In genomic region chr5:76953551-76954382, GRCh38 we compare ENCODE assay signal across 9 cellular contexts. TPM values are rescaled to one million over a fixed set of nuclear protein-coding genes. Genes with fewer than 3 reads are reported as not detected.
DNase-seq lines count a peak whose midpoint lies in the region; ATAC-seq and TF ChIP-seq lines count a peak whose summit lies in the region.
"Had no signal": no experiment of that assay in that cellular context is flagged by ENCODE, and none has a peak within 500 bp of the region (broad histone marks: within the 10 kb centered on the region; RNA-seq: fewer than 3 reads in every experiment).

No MANE protein-coding gene starts in this region.

- DNase-seq in activated naive CD4-positive, alpha-beta T cell treated with anti-CD3 and anti-CD28 coated beads for 36 hours = no peak
- DNase-seq in activated naive CD4-positive, alpha-beta T cell treated with anti-CD3 and anti-CD28 coated beads, Interleukin-2, amount 10 ng/mL, durations not matched to agents 7 days and 5 days = no peak
- DNase-seq in endodermal cell = peak; percentile 79
- DNase-seq in type B pancreatic cell (ENCODE audit: extremely low spot score, unreplicated experiment) = no peak
- no peak for DNase-seq in CD8-positive, alpha-beta memory T cell
- no peak for DNase-seq in HCEC 1CT
- DNase-seq: foreskin melanocyte had no signal

- peaks cover 49% of the 10 kb centered on the region for H3K27me3 ChIP-seq in endodermal cell (ENCODE audit: control insufficient read depth, insufficient read depth, low read length, poor library complexity, severe bottlenecking)
- peaks cover 4% of the 10 kb centered on the region for H3K27me3 ChIP-seq in CD8-positive, alpha-beta memory T cell (ENCODE audit: insufficient read depth, low read length, poor library complexity, severe bottlenecking)

- no peaks in the 10 kb centered on the region for H3K9me3 Mint-ChIP-seq in activated naive CD4-positive, alpha-beta T cell treated with anti-CD3 and anti-CD28 coated beads for 36 hours
- H3K9me3 Mint-ChIP-seq in activated naive CD4-positive, alpha-beta T cell treated with anti-CD3 and anti-CD28 coated beads, Interleukin-2, amount 10 ng/mL, durations not matched to agents 7 days and 5 days = no peaks in the 10 kb centered on the region
- H3K9me3 Mint-ChIP-seq in endodermal cell = peaks cover 1% of the 10 kb centered on the region
- H3K9me3 Mint-ChIP-seq in type B pancreatic cell = no peaks in the 10 kb centered on the region
- H3K9me3 Mint-ChIP-seq in CD8-positive, alpha-beta memory T cell = no peaks in the 10 kb centered on the region

- H3K4me3 Mint-ChIP-seq in activated naive CD4-positive, alpha-beta T cell treated with anti-CD3 and anti-CD28 coated beads for 36 hours = peak overlapping the region; percentile 16
- H3K4me3 Mint-ChIP-seq in activated naive CD4-positive, alpha-beta T cell treated with anti-CD3 and anti-CD28 coated beads, Interleukin-2, amount 10 ng/mL, durations not matched to agents 7 days and 5 days = no peak overlapping the region
- H3K4me3 Mint-ChIP-seq in endodermal cell (peak overlapping the region; percentile 64), type B pancreatic cell (peak overlapping the region; percentile 77)
- H3K4me3 Mint-ChIP-seq in CD8-positive, alpha-beta memory T cell = peak overlapping the region in 2 of 7 donors; percentile 32 to 56

- H3K27ac ChIP-seq in endodermal cell (ENCODE audit: low read depth, low read length) (no peak overlapping the region), mesodermal cell (ENCODE audit: low read depth, low read length, severe bottlenecking) (no peak overlapping the region)
- no peak overlapping the region for H3K27ac ChIP-seq in CD8-positive, alpha-beta memory T cell (ENCODE audit: low read depth, low read length)

- POLR2A ChIA-PET in CD8-positive, alpha-beta memory T cell (lab: Charles Lee) = no interaction called here

- H3K27me3 Mint-ChIP-seq in activated naive CD4-positive, alpha-beta T cell treated with anti-CD3 and anti-CD28 coated beads for 36 hours (ENCODE audit: low read depth) = peaks cover 31% of the 10 kb centered on the region
- peaks cover 61% of the 10 kb centered on the region for H3K27me3 Mint-ChIP-seq in activated naive CD4-positive, alpha-beta T cell treated with anti-CD3 and anti-CD28 coated beads, Interleukin-2, amount 10 ng/mL, durations not matched to agents 7 days and 5 days
- peaks cover 53% of the 10 kb centered on the region for H3K27me3 Mint-ChIP-seq in endodermal cell (ENCODE audit: insufficient read depth)
- H3K27me3 Mint-ChIP-seq in type B pancreatic cell = peaks cover 70% of the 10 kb centered on the region
- H3K27me3 Mint-ChIP-seq in CD8-positive, alpha-beta memory T cell = peaks cover 14 to 48% of the 10 kb centered on the region in 2 donors

- H3K4me3 ChIP-seq in endodermal cell (ENCODE audit: low read length) (peak overlapping the region; percentile 71), mesodermal cell (ENCODE audit: extremely low read depth, insufficient read depth, low read length, poor library complexity, severe bottlenecking) (peak overlapping the region; percentile 48)
- H3K4me3 ChIP-seq in CD8-positive, alpha-beta memory T cell (ENCODE audit: low read length) = no peak overlapping the region

- peak; percentile 58 for TF ChIP-seq CTCF in endodermal cell (conservative IDR thresholded peaks at IDR 0.05)
- peak; percentile 49 for TF ChIP-seq CTCF in type B pancreatic cell (conservative IDR thresholded peaks at IDR 0.05)

- WGBS in endodermal cell (ENCODE audit: insufficient coverage in 1 of 2, insufficient read length in 1 of 2), 2 experiments = 0 to 3% methylated on average over 18 to 81 of the region's 81 CpGs
- 1 to 2% methylated on average over 64 to 69 of the region's 81 CpGs for WGBS in mesodermal cell (ENCODE audit: insufficient coverage in 2 of 2), 2 experiments

- H3K36me3 ChIP-seq in endodermal cell (ENCODE audit: control insufficient read depth, insufficient read depth, low read length) (no peaks in the 10 kb centered on the region), mesodermal cell (ENCODE audit: control insufficient read depth, insufficient read depth, low read length) (no peaks in the 10 kb centered on the region)
- no peaks in the 10 kb centered on the region for H3K36me3 ChIP-seq in CD8-positive, alpha-beta memory T cell (ENCODE audit: insufficient read depth, low read length)

- CTCF ChIA-PET in activated naive CD4-positive, alpha-beta T cell treated with anti-CD3 and anti-CD28 coated beads for 36 hours (lab: Charles Lee) = interaction anchor here (1.0 kb wide), 1 partner anchor 84 kb away, joined by 3 read pairs; no protein-coding TSS in a partner anchor
- CTCF ChIA-PET in activated naive CD4-positive, alpha-beta T cell treated with anti-CD3 and anti-CD28 coated beads, Interleukin-2, amount 10 ng/mL, durations not matched to agents 7 days and 5 days (lab: Charles Lee) = no interaction called here
- CTCF ChIA-PET in CD8-positive, alpha-beta memory T cell (lab: Charles Lee) = no interaction called here

- intact Hi-C loops in activated naive CD4-positive, alpha-beta T cell treated with anti-CD3 and anti-CD28 coated beads for 36 hours (cut with micrococcal nuclease) = no loop called here

- no peak overlapping the region for H3K27ac Mint-ChIP-seq in activated naive CD4-positive, alpha-beta T cell treated with anti-CD3 and anti-CD28 coated beads for 36 hours
- H3K27ac Mint-ChIP-seq in activated naive CD4-positive, alpha-beta T cell treated with anti-CD3 and anti-CD28 coated beads, Interleukin-2, amount 10 ng/mL, durations not matched to agents 7 days and 5 days = no peak overlapping the region
- no peak overlapping the region for H3K27ac Mint-ChIP-seq in endodermal cell
- no peak overlapping the region for H3K27ac Mint-ChIP-seq in type B pancreatic cell
- no peak overlapping the region for H3K27ac Mint-ChIP-seq in CD8-positive, alpha-beta memory T cell

- no peaks in the 10 kb centered on the region for H3K36me3 Mint-ChIP-seq in activated naive CD4-positive, alpha-beta T cell treated with anti-CD3 and anti-CD28 coated beads for 36 hours (ENCODE audit: low read depth)
- no peaks in the 10 kb centered on the region for H3K36me3 Mint-ChIP-seq in activated naive CD4-positive, alpha-beta T cell treated with anti-CD3 and anti-CD28 coated beads, Interleukin-2, amount 10 ng/mL, durations not matched to agents 7 days and 5 days
- peaks cover 27% of the 10 kb centered on the region for H3K36me3 Mint-ChIP-seq in endodermal cell (ENCODE audit: low read depth)
- H3K36me3 Mint-ChIP-seq in type B pancreatic cell = no peaks in the 10 kb centered on the region
- no peaks in the 10 kb centered on the region for H3K36me3 Mint-ChIP-seq in CD8-positive, alpha-beta memory T cell

- peaks cover 3% of the 10 kb centered on the region for H3K4me1 ChIP-seq in endodermal cell (ENCODE audit: control insufficient read depth, insufficient read depth, low read length)
- peaks cover 10% of the 10 kb centered on the region for H3K4me1 ChIP-seq in mesodermal cell (ENCODE audit: control insufficient read depth, insufficient read depth, low read length, poor library complexity, severe bottlenecking)
- H3K4me1 ChIP-seq in CD8-positive, alpha-beta memory T cell (ENCODE audit: insufficient read depth, low read length) = no peaks in the 10 kb centered on the region

- H3K9me3 ChIP-seq in endodermal cell (ENCODE audit: control insufficient read depth, low read length) (no peaks in the 10 kb centered on the region), mesodermal cell (ENCODE audit: control insufficient read depth, low read length) (no peaks in the 10 kb centered on the region)
- no peaks in the 10 kb centered on the region for H3K9me3 ChIP-seq in CD8-positive, alpha-beta memory T cell (ENCODE audit: low read length)

- H3K4me1 Mint-ChIP-seq in activated naive CD4-positive, alpha-beta T cell treated with anti-CD3 and anti-CD28 coated beads for 36 hours (ENCODE audit: low read depth) = peaks cover 9% of the 10 kb centered on the region
- H3K4me1 Mint-ChIP-seq in activated naive CD4-positive, alpha-beta T cell treated with anti-CD3 and anti-CD28 coated beads, Interleukin-2, amount 10 ng/mL, durations not matched to agents 7 days and 5 days = peaks cover 8% of the 10 kb centered on the region
- peaks cover 16% of the 10 kb centered on the region for H3K4me1 Mint-ChIP-seq in endodermal cell
- peaks cover under 1% of the 10 kb centered on the region for H3K4me1 Mint-ChIP-seq in type B pancreatic cell (ENCODE audit: unreplicated experiment)
- H3K4me1 Mint-ChIP-seq in CD8-positive, alpha-beta memory T cell = peaks cover 0 to 22% (median 3%) of the 10 kb centered on the region in 3 donors

- ATAC-seq in HG03097 (IDR thresholded peaks at IDR 0.05; ENCODE audit: low FRiP score, unreplicated experiment) = no peak

- no peak overlapping the region for H3K9ac ChIP-seq in endodermal cell (ENCODE audit: extremely low read depth, low read length, poor library complexity, severe bottlenecking)

RNA-seq across cellular contexts. Expression of gene CRHBP, which starts 0.9 kb away (rescaled TPM):
- total RNA-seq in activated naive CD4-positive, alpha-beta T cell treated with anti-CD3 and anti-CD28 coated beads for 36 hours = under 1 TPM in 1 of 2 experiments, not detected in 1; 0.38 TPM
- total RNA-seq in endodermal cell = 10 to 100 TPM; 14.4 to 15.2 TPM
- polyA plus RNA-seq in endodermal cell (2013, experiment 1 of 2) = 6.9 TPM
- 6.1 TPM for polyA plus RNA-seq in endodermal cell (2013, experiment 2 of 2)
- polyA plus RNA-seq in mesodermal cell (2013, experiment 1 of 2) = 56.2 TPM
- 60.4 TPM for polyA plus RNA-seq in mesodermal cell (2013, experiment 2 of 2)
- 0.14 and 0.87 TPM in 2 replicates for total RNA-seq in type B pancreatic cell (ENCODE audit: low replicate concordance)
- not detected for total RNA-seq in CD8-positive, alpha-beta memory T cell
- polyA plus RNA-seq in CD8-positive, alpha-beta memory T cell = not detected
